ENCODE assay signal across 11 cellular contexts in genomic region chr4:82194329-82194728, GRCh38.
"Had no signal": no experiment of that assay in that cellular context is flagged by ENCODE, and none has a peak within 500 bp of the region (broad histone marks: within the 10 kb centered on the region; RNA-seq: fewer than 3 reads in every experiment).

No MANE protein-coding gene starts in this region.

- FAIRE-seq: H1, H54 had no signal

- H3K4me1 ChIP-seq: HAP-1 had no signal

- H3K4me2 ChIP-seq: GM23338 had no signal

- H3K27ac ChIP-seq: GM23248 had no signal

- H3K4me3 ChIP-seq: GM23248, GM23338, HAP-1 had no signal

- DNase-seq: GM23248, GOT3, H7, H9, HCEC 1CT, HFFc6 had no signal

- H3K9ac ChIP-seq: GM23248 had no signal

- H3K36me3 ChIP-seq: HAP-1 had no signal

- H2AFZ ChIP-seq: GM23248, GM23338 had no signal

- H3K9me3 ChIP-seq: HAP-1 had no signal

- ATAC-seq: GM23338, HCT116 had no signal
